Comparison of ENCODE assay signal across 17 cellular contexts in the genomic region with DNA sequence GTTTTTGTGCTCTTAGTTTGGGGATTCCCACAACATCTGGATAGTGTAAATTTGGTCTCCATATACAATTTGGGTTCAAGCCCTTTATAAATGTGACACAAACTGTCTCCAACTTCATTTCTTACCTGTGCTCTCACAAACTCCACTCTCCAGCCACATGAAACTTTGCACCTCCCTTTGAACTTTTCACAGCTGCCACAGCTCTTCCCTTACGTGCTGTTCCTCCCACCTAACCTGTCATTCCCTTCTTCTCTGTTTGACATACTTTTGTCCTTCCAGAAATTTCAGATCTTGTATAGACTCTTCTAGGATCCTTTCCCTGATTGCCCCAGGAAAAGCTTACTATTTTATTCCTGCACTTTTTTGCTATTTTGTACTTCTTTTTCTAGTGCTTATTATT.
A peak's percentile ranks its signal among the peaks of the same experiment; 100 is the strongest.
DNase-seq lines count a peak whose midpoint lies in the region; FAIRE-seq and TF ChIP-seq lines count a peak whose summit lies in the region.
"Had no signal": no experiment of that assay in that cellular context is flagged by ENCODE, and none has a peak within 500 bp of the region (broad histone marks: within the 10 kb centered on the region; RNA-seq: fewer than 3 reads in every experiment).

No MANE protein-coding gene starts in this region.

- no peak overlapping the region for H3K9ac ChIP-seq in H1 (replicated peaks in 1 of 4; ENCODE audit: extremely low read depth in 1 of 4, low read depth in 3 of 4, low read length in 3 of 4)
- H3K9ac ChIP-seq: BLaER1 treated with 17β-estradiol and CSF1 and Interleukin-3, amounts not matched to agents 10 nM and 100 nM had no signal

- no peak overlapping the region for H3K14ac ChIP-seq in H1 (ENCODE audit: insufficient read length)

- no peaks in the 10 kb centered on the region for H3K9me3 Mint-ChIP-seq in nephron
- H3K9me3 Mint-ChIP-seq: CD8-positive, alpha-beta T cell; H9 had no signal

- no peaks in the 10 kb centered on the region for H3K36me3 ChIP-seq in H1 (ENCODE audit: control insufficient read depth in 2 of 4, insufficient read depth in 4 of 4, low read length in 3 of 4)
- H3K36me3 ChIP-seq: BLaER1 treated with 17β-estradiol and CSF1 and Interleukin-3, amounts not matched to agents 10 nM and 100 nM had no signal

- POLR2A ChIA-PET in H1 (lab: Charles Lee; ENCODE audit: partially characterized antibody): interaction anchor here (1.5 kb wide), 1 partner anchor 12 kb away, joined by 3 read pairs; no protein-coding TSS in a partner anchor

- no peak overlapping the region for H3K23ac ChIP-seq in H1 (ENCODE audit: insufficient read length)

- CTCF ChIA-PET in H1 (lab: Charles Lee; ENCODE audit: partially characterized antibody): interaction anchor here (0.7 to 3.1 kb wide), 5 partner anchors 10 to 78 kb away, joined by 3 to 7 read pairs (median 3); no protein-coding TSS in a partner anchor

- H4K91ac ChIP-seq in H1 (replicated peaks; ENCODE audit: insufficient read length, low read length): no peak overlapping the region

- no peaks in the 10 kb centered on the region for H3K9me3 ChIP-seq in H1 (ENCODE audit: insufficient read depth in 2 of 2, low read depth in 1 of 2, low read length in 1 of 2)
- H3K9me3 ChIP-seq: BLaER1 treated with 17β-estradiol and CSF1 and Interleukin-3, amounts not matched to agents 10 nM and 100 nM had no signal

- H3K18ac ChIP-seq in H1 (ENCODE audit: extremely low read depth, low read length): no peak overlapping the region

- peak in 1 of 2 experiments; percentile 73; a peak in 1 of 3 replicates for TF ChIP-seq EP300 in H1 (IDR thresholded peaks at IDR 0.05; ENCODE audit: borderline replicate concordance in 1 of 2, low read depth in 2 of 2, low read length in 2 of 2)

- H3K4me3 Mint-ChIP-seq in nephron: no peak overlapping the region
- H3K4me3 Mint-ChIP-seq: B cell; CD8-positive, alpha-beta T cell; H9 had no signal

- H3K79me1 ChIP-seq in H1 (ENCODE audit: low read depth, low read length): no peaks in the 10 kb centered on the region

- H4K20me1 ChIP-seq in H1 (replicated peaks in 1 of 2; ENCODE audit: control insufficient read depth in 1 of 2, insufficient read depth in 2 of 2, low read length in 2 of 2): no peaks in the 10 kb centered on the region
- H4K20me1 ChIP-seq: BLaER1 treated with 17β-estradiol and CSF1 and Interleukin-3, amounts not matched to agents 10 nM and 100 nM had no signal

- no peaks in the 10 kb centered on the region for H3K23me2 ChIP-seq in H1 (ENCODE audit: low read depth, low read length)

- no peak overlapping the region for H2BK15ac ChIP-seq in H1 (ENCODE audit: low read length)

- no peak overlapping the region for H3K4me2 ChIP-seq in H1 (ENCODE audit: insufficient read depth in 1 of 2, low read depth in 2 of 2, low read length in 2 of 2)
- H3K4me2 ChIP-seq: BLaER1 treated with 17β-estradiol and CSF1 and Interleukin-3, amounts not matched to agents 10 nM and 100 nM had no signal

- H3K4me1 Mint-ChIP-seq in nephron: peaks cover 20% of the 10 kb centered on the region
- H3K4me1 Mint-ChIP-seq: B cell had no signal

- H2BK12ac ChIP-seq in H1 (ENCODE audit: low read depth, low read length): no peak overlapping the region

- H2BK5ac ChIP-seq in H1 (ENCODE audit: low read depth, low read length): no peak overlapping the region

- H3K27ac Mint-ChIP-seq in nephron: peak overlapping the region in 2 of 3 experiments; percentile 58 to 68
- H3K27ac Mint-ChIP-seq: B cell; CD8-positive, alpha-beta T cell; H9 had no signal

- no peak overlapping the region for H3K4ac ChIP-seq in H1 (replicated peaks; ENCODE audit: insufficient read length, low read depth, low read length)

- FAIRE-seq in H54 (lab: Jason Lieb, UNC): peak; percentile 11
- no peak for FAIRE-seq in H1 (lab: Jason Lieb, UNC)
- FAIRE-seq: GM19239, K562 had no signal

- no peaks in the 10 kb centered on the region for H3K79me2 ChIP-seq in H1 (ENCODE audit: control insufficient read depth in 1 of 2, insufficient read depth in 2 of 2, low read length in 2 of 2)

- no peak overlapping the region for H3K56ac ChIP-seq in H1 (replicated peaks; ENCODE audit: insufficient read length, low read depth, low read length)

- H3K4me3 ChIP-seq in H1 (ENCODE audit: extremely low read depth in 1 of 4, insufficient read depth in 2 of 4, low read depth in 3 of 4, low read length in 4 of 4): no peak overlapping the region
- H3K4me3 ChIP-seq: BLaER1 treated with 17β-estradiol and CSF1 and Interleukin-3, amounts not matched to agents 10 nM and 100 nM; K562 had no signal

- 64% methylated on average over 1 of the region's 1 CpG; no CpG with 5 or more reads in 1 of the 2 experiments for WGBS in H1 (ENCODE audit: extremely low coverage in 1 of 2, insufficient coverage in 1 of 2, insufficient read length in 1 of 2, insufficient replicate concordance in 2 of 2, low coverage in 1 of 2, low lambda C conversion rate in 2 of 2, missing lambda C conversion rate in 1 of 2), 2 experiments

- no peaks in the 10 kb centered on the region for H3K36me3 Mint-ChIP-seq in nephron (ENCODE audit: low read depth)
- H3K36me3 Mint-ChIP-seq: CD8-positive, alpha-beta T cell had no signal

- no peak for DNase-seq in H54 (ENCODE audit: insufficient read length, low spot score)
- no peak for DNase-seq in H1 (ENCODE audit: low read depth in 1 of 2, low spot score in 2 of 2)
- DNase-seq in activated CD8-positive, alpha-beta memory T cell treated with anti-CD3 and anti-CD28 coated beads, Interleukin-2, amount 50 U/mL, for 48 hours: no peak
- no peak for DNase-seq in stimulated activated CD4-positive, alpha-beta T cell treated with anti-CD3 and anti-CD28 coated beads, Interleukin-12 subunit alpha, Interleukin-12 subunit beta, amount 100 ng/mL, for 4 hours
- DNase-seq in KG1 (lab: John Stamatoyannopoulos, UW): no peak
- DNase-seq: Calu3; CD8-positive, alpha-beta T cell; DMS79 treated with DMSO at 0.1 percent for 48 hours; GF-D8; H9; IMR-90 had no signal

- TF ChIP-seq RAD21 in H1 (IDR thresholded peaks at IDR 0.05 in 1 of 2, conservative IDR thresholded peaks at IDR 0.05 in 1 of 2; ENCODE audit: low read depth in 2 of 2, low read length in 2 of 2): no peak

- no peaks in the 10 kb centered on the region for H3K27me3 ChIP-seq in H1 (replicated peaks in 1 of 4; ENCODE audit: control insufficient read depth in 3 of 4, extremely low read depth in 1 of 4, insufficient read depth in 3 of 4, low read length in 3 of 4)
- H3K27me3 ChIP-seq: BLaER1 treated with 17β-estradiol and CSF1 and Interleukin-3, amounts not matched to agents 10 nM and 100 nM had no signal

- no peak overlapping the region for H2AK5ac ChIP-seq in H1 (ENCODE audit: low read depth, low read length)

- H3K27me3 Mint-ChIP-seq in nephron (ENCODE audit: low read depth): peaks cover 5% of the 10 kb centered on the region

- peak overlapping the region; percentile 68; the same call in 1 of the 2 replicates for H2AFZ ChIP-seq in H1 (ENCODE audit: low read length)

- no peak overlapping the region for H4K8ac ChIP-seq in H1 (ENCODE audit: extremely low read depth, insufficient read depth, low read length)

- H4K5ac ChIP-seq in H1 (ENCODE audit: insufficient read length, low read depth, low read length): no peak overlapping the region

- no peak overlapping the region for H3K27ac ChIP-seq in H1 (ENCODE audit: low read depth, low read length)
- H3K27ac ChIP-seq: BLaER1 treated with 17β-estradiol and CSF1 and Interleukin-3, amounts not matched to agents 10 nM and 100 nM; HL-60 had no signal

- TF ChIP-seq CTCF in H1 (IDR thresholded peaks at IDR 0.05; ENCODE audit: control extremely low read depth in 1 of 3, insufficient read depth in 1 of 3, low read depth in 1 of 3, low read length in 3 of 3): no peak
- no peak for TF ChIP-seq CTCF in nephron (IDR thresholded peaks at IDR 0.05; ENCODE audit: unreplicated experiment in 3 of 3)

- no peak overlapping the region for H2BK20ac ChIP-seq in H1 (ENCODE audit: low read length)

- H3K4me1 ChIP-seq in H1 (replicated peaks in 1 of 4; ENCODE audit: control insufficient read depth in 3 of 4, insufficient read depth in 4 of 4, low read length in 3 of 4): no peaks in the 10 kb centered on the region
- H3K4me1 ChIP-seq: BLaER1 treated with 17β-estradiol and CSF1 and Interleukin-3, amounts not matched to agents 10 nM and 100 nM had no signal

- TF ChIP-seq POLR2A in H54 (IDR thresholded peaks at IDR 0.05; ENCODE audit: low read depth, low read length) (no peak), H1 (IDR thresholded peaks at IDR 0.05; ENCODE audit: control extremely low read depth in 1 of 2, low read depth in 2 of 2, low read length in 2 of 2) (no peak)

- H2BK120ac ChIP-seq in H1 (replicated peaks; ENCODE audit: low read depth, low read length): no peak overlapping the region

TF ChIP-seq in H1, 55 proteins besides CTCF, POLR2A, EP300 and RAD21:
- TF ChIP-seq SUZ12 (IDR thresholded peaks at IDR 0.05; ENCODE audit: low read length) (no peak), TAF1 (IDR thresholded peaks at IDR 0.05; ENCODE audit: low read depth, low read length) (no peak), SIRT6 (IDR thresholded peaks at IDR 0.05; ENCODE audit: low read length) (no peak), YY1 (IDR thresholded peaks at IDR 0.05; ENCODE audit: low read depth, low read length) (no peak), CEBPB (IDR thresholded peaks at IDR 0.05; ENCODE audit: low read depth, low read length) (no peak), POU5F1 (IDR thresholded peaks at IDR 0.05; ENCODE audit: low read depth, low read length) (no peak), FOSL1 (IDR thresholded peaks at IDR 0.05; ENCODE audit: insufficient read depth, low read depth, low read length) (no peak), RNF2 (IDR thresholded peaks at IDR 0.05; ENCODE audit: borderline replicate concordance, low read depth, low read length, missing control alignments, poor library complexity, severe bottlenecking) (no peak), KDM1A (IDR thresholded peaks at IDR 0.05; ENCODE audit: borderline replicate concordance, low read length) (no peak), TAF7 (optimal IDR thresholded peaks at IDR 0.05; ENCODE audit: borderline replicate concordance, low read depth, low read length) (no peak), MAFK (IDR thresholded peaks at IDR 0.05; ENCODE audit: low read depth, low read length) (no peak), SP4 (IDR thresholded peaks at IDR 0.05; ENCODE audit: low read length) (no peak), RXRA (IDR thresholded peaks at IDR 0.05; ENCODE audit: insufficient read depth, low read depth, low read length) (no peak)
- TF ChIP-seq, protein P1, sequence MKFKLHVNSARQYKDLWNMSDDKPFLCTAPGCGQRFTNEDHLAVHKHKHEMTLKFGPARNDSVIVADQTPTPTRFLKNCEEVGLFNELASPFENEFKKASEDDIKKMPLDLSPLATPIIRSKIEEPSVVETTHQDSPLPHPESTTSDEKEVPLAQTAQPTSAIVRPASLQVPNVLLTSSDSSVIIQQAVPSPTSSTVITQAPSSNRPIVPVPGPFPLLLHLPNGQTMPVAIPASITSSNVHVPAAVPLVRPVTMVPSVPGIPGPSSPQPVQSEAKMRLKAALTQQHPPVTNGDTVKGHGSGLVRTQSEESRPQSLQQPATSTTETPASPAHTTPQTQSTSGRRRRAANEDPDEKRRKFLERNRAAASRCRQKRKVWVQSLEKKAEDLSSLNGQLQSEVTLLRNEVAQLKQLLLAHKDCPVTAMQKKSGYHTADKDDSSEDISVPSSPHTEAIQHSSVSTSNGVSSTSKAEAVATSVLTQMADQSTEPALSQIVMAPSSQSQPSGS (IDR thresholded peaks at IDR 0.05; ENCODE audit: low read length): no peak
